7 cellular contexts compared by ENCODE assay signal in genomic region chr10:73889014-73889413, GRCh38. TPM values are rescaled to one million over a fixed set of nuclear protein-coding genes. Genes with fewer than 3 reads are reported as not detected.
DNase-seq lines count a peak whose midpoint lies in the region; ATAC-seq and TF ChIP-seq lines count a peak whose summit lies in the region.

No MANE protein-coding gene starts in this region.

- no peak overlapping the region for H3K4me3 ChIP-seq in GM12865 (ENCODE audit: low read depth, low read length)
- H3K4me3 ChIP-seq in lower lobe of right lung, result no peak overlapping the region

- H3K36me3 ChIP-seq in lower lobe of right lung, result no peaks in the 10 kb centered on the region

- peak; percentile 41 to 63 for ATAC-seq in lower lobe of right lung

- intact Hi-C loops in lower lobe of right lung (cut with DNase I), result loop anchor here (10.0 kb wide), 2 partner anchors 46 to 196 kb away; no protein-coding TSS in a partner anchor

- no peaks in the 10 kb centered on the region for H3K27me3 ChIP-seq in lower lobe of right lung (ENCODE audit: low read depth)

- peaks cover 31% of the 10 kb centered on the region for H3K4me1 ChIP-seq in lower lobe of right lung

- no peak for TF ChIP-seq CTCF in GM12865 (IDR thresholded peaks at IDR 0.05; ENCODE audit: insufficient read depth, low read depth, low read length, missing control alignments)
- TF ChIP-seq CTCF in lower lobe of right lung (IDR thresholded peaks at IDR 0.05), result no peak

- no peaks in the 10 kb centered on the region for H3K9me3 ChIP-seq in lower lobe of right lung

- peak overlapping the region; percentile 53 for H3K27ac ChIP-seq in lower lobe of right lung

- DNase-seq in GM12865 (ENCODE audit: low read depth) (peak; percentile 75), NCI-H1436 (lab: John Stamatoyannopoulos, UW) (peak; percentile 70), amniotic epithelial cell (ENCODE audit: low read depth) (peak; percentile 59), lower lobe of right lung (peak; percentile 83), ureter (ENCODE audit: low spot score) (peak; percentile 89), epidermal melanocyte (ENCODE audit: insufficient read length, low spot score) (no peak), GOT3 (lab: John Stamatoyannopoulos, UW) (no peak)

RNA-seq across cellular contexts. Expression of gene CAMK2G, which starts 14.7 kb away (rescaled TPM):
- 38.4 TPM for total RNA-seq in lower lobe of right lung
- 80.5 TPM for total RNA-seq in ureter

RNA-seq across cellular contexts. Expression of gene PLAU, which starts 21.9 kb away (rescaled TPM):
- total RNA-seq in lower lobe of right lung, result 29.0 TPM
- 13.8 TPM for total RNA-seq in ureter

Comparison
In these comparisons a context has a peak if more than half of its experiments do, and no peak if none do; other contexts are left out.
1. DNase-seq: peak in GM12865 (single experiment), NCI-H1436 (single experiment), amniotic epithelial cell (single experiment), lower lobe of right lung (single experiment) and ureter (single experiment); none in epidermal melanocyte (single experiment) and GOT3 (single experiment).